ENCODE assay signal across 12 cellular contexts in the genomic region with DNA sequence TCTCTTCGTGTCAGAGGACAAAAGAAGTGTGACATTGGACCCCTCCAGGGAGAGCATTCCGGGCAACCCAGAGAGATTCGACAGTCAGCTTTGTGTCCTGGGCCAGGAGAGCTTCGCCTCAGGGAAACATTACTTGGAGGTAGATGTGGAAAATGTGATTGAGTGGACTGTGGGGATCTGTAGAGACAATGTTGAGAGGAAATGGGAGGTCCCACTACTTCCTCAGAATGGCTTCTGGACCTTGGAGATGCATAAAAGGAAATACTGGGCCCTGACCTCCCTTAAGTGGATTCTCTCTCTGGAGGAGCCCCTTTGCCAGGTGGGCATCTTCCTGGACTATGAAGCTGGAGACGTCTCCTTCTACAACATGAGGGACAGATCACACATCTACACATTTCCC. TPM values are rescaled to one million over a fixed set of nuclear protein-coding genes. Genes with fewer than 3 reads are reported as not detected.
A peak's percentile ranks its signal among the peaks of the same experiment; 100 is the strongest.
DNase-seq lines count a peak whose midpoint lies in the region; ATAC-seq and TF ChIP-seq lines count a peak whose summit lies in the region.
"Had no signal": no experiment of that assay in that cellular context is flagged by ENCODE, and none has a peak within 500 bp of the region (broad histone marks: within the 10 kb centered on the region; RNA-seq: fewer than 3 reads in every experiment).

No MANE protein-coding gene starts in this region.

- no peaks in the 10 kb centered on the region for H3K4me1 ChIP-seq in right cardiac atrium (ENCODE audit: control insufficient read depth, insufficient read depth, low read length)
- H3K4me1 ChIP-seq in gastroesophageal sphincter = peaks cover 0 to under 1% (median 0%) of the 10 kb centered on the region in 3 donors
- H3K4me1 ChIP-seq in right lobe of liver = no peaks in the 10 kb centered on the region
- H3K4me1 ChIP-seq: Caco-2 had no signal

- TF ChIP-seq POLR2A in gastroesophageal sphincter (IDR thresholded peaks at IDR 0.05) = no peak
- TF ChIP-seq POLR2A in right lobe of liver (IDR thresholded peaks at IDR 0.05) = no peak

- ATAC-seq in right cardiac atrium = peak; percentile 39 to 80
- ATAC-seq in Right ventricle myocardium superior (ENCODE audit: poor library complexity) = no peak
- no peak for ATAC-seq in HG02885 (IDR thresholded peaks at IDR 0.05; ENCODE audit: poor library complexity, unreplicated experiment)
- no peak for ATAC-seq in gastroesophageal sphincter
- no peak for ATAC-seq in right lobe of liver

- H3K36me3 ChIP-seq in gastroesophageal sphincter (peaks cover 0 to 60% of the 10 kb centered on the region in 2 donors), right lobe of liver (peaks cover 0 to under 1% (median 0%) of the 10 kb centered on the region in 4 donors)

- TF ChIP-seq CTCF in osteocyte (IDR thresholded peaks at IDR 0.05) (no peak), gastroesophageal sphincter (IDR thresholded peaks at IDR 0.05) (no peak), right lobe of liver (IDR thresholded peaks at IDR 0.05) (no peak)

- H3K4me3 Mint-ChIP-seq in osteocyte (ENCODE audit: unreplicated experiment) = no peak overlapping the region
- H3K4me3 Mint-ChIP-seq: CD4-positive, alpha-beta T cell; H9 had no signal

- H3K27ac Mint-ChIP-seq in osteocyte (ENCODE audit: unreplicated experiment) = peak overlapping the region; percentile 90
- H3K27ac Mint-ChIP-seq: CD4-positive, alpha-beta T cell had no signal

- no peak overlapping the region for H3K27ac ChIP-seq in right cardiac atrium (ENCODE audit: low read length)
- H3K27ac ChIP-seq in gastroesophageal sphincter = no peak overlapping the region
- H3K27ac ChIP-seq in right lobe of liver = no peak overlapping the region
- H3K27ac ChIP-seq: C4-2B had no signal

- TF ChIP-seq EP300 in gastroesophageal sphincter (IDR thresholded peaks at IDR 0.05) = no peak

- peaks cover 40% of the 10 kb centered on the region for H3K4me1 Mint-ChIP-seq in osteocyte (ENCODE audit: unreplicated experiment)
- H3K4me1 Mint-ChIP-seq: H9 had no signal

- WGBS in right cardiac atrium = 71% methylated on average over 5 of the region's 5 CpGs
- 80% methylated on average over 1 to 2 of the region's 5 CpGs for WGBS in gastroesophageal sphincter (ENCODE audit: low coverage in 1 of 2), 2 donors
- 86% methylated on average over 4 of the region's 5 CpGs for WGBS in right lobe of liver (ENCODE audit: insufficient coverage, low coverage, low lambda C conversion rate, missing lambda C conversion rate)

- H3K9me3 Mint-ChIP-seq in osteocyte (ENCODE audit: unreplicated experiment) = peaks cover 10% of the 10 kb centered on the region
- H3K9me3 Mint-ChIP-seq: CD4-positive, alpha-beta T cell had no signal

- no peak for DNase-seq in right cardiac atrium
- no peak for DNase-seq in Right ventricle myocardium superior
- DNase-seq in dermis blood vessel endothelial cell = peak; percentile 28
- DNase-seq in osteocyte (ENCODE audit: extremely low spot score, unreplicated experiment) = no peak
- DNase-seq in right lobe of liver = no peak
- DNase-seq: AML-193; Caco-2; CD4-positive, alpha-beta T cell; H9 had no signal

- intact Hi-C loops in right cardiac atrium (cut with DNase I) (no loop called here), Right ventricle myocardium superior (cut with DNase I) (no loop called here), right lobe of liver (cut with DNase I) (no loop called here)

- H3K4me3 ChIP-seq in right cardiac atrium (ENCODE audit: low read length) = no peak overlapping the region
- no peak overlapping the region for H3K4me3 ChIP-seq in gastroesophageal sphincter
- H3K4me3 ChIP-seq in right lobe of liver = no peak overlapping the region

- H3K27me3 ChIP-seq in right cardiac atrium (ENCODE audit: control insufficient read depth, insufficient read depth) (no peaks in the 10 kb centered on the region), gastroesophageal sphincter (no peaks in the 10 kb centered on the region), right lobe of liver (no peaks in the 10 kb centered on the region)

- no peaks in the 10 kb centered on the region for H3K27me3 Mint-ChIP-seq in osteocyte (ENCODE audit: unreplicated experiment)
- H3K27me3 Mint-ChIP-seq: CD4-positive, alpha-beta T cell had no signal

- no peaks in the 10 kb centered on the region for H3K9me3 ChIP-seq in right cardiac atrium (ENCODE audit: control insufficient read depth, low read length)
- no peaks in the 10 kb centered on the region for H3K9me3 ChIP-seq in gastroesophageal sphincter
- no peaks in the 10 kb centered on the region for H3K9me3 ChIP-seq in right lobe of liver

- H3K36me3 Mint-ChIP-seq in osteocyte (ENCODE audit: unreplicated experiment) = peaks cover 51% of the 10 kb centered on the region

RNA-seq across cellular contexts. Expression of a gene that starts 9.5 kb away (rescaled TPM):
- 10 to 100 TPM in 2 of 4 donors, 1 to 10 TPM in 2; 6.1 to 13.6 (median 9.1) TPM for total RNA-seq in right cardiac atrium
- 6.1 TPM for polyA plus RNA-seq in right cardiac atrium
- total RNA-seq in Right ventricle myocardium superior = 9.1 TPM
- total RNA-seq in dermis blood vessel endothelial cell = 16.9 and 20.3 TPM in 2 replicates
- total RNA-seq in osteocyte = 17.3 and 17.7 TPM in 2 replicates
- total RNA-seq in gastroesophageal sphincter = 10 to 100 TPM in 2 of 4 donors, 1 to 10 TPM in 2; 5.0 to 13.4 (median 8.2) TPM
- total RNA-seq in right lobe of liver = 10 to 100 TPM in 3 of 6 experiments, 1 to 10 TPM in 3; 5.2 to 13.8 (median 9.1) TPM

RNA-seq across cellular contexts. Expression of a gene that starts 27.0 kb away (rescaled TPM):
- total RNA-seq in right cardiac atrium (10 to 100 TPM; 17.1 to 26.3 (median 21.1) TPM), Right ventricle myocardium superior (12.5 TPM), dermis blood vessel endothelial cell (7.8 and 9.3 TPM in 2 replicates), osteocyte (27.0 and 27.7 TPM in 2 replicates), gastroesophageal sphincter (10 to 100 TPM; 14.7 to 23.9 (median 18.2) TPM), right lobe of liver (1 to 10 TPM; 3.6 to 8.3 (median 5.2) TPM)
- polyA plus RNA-seq in right cardiac atrium = 10.9 TPM

RNA-seq across cellular contexts. Expression of a gene that starts 28.7 kb away (rescaled TPM):
- 10 to 100 TPM in 3 of 4 donors, 1 to 10 TPM in 1; 6.8 to 11.2 (median 10.7) TPM for total RNA-seq in right cardiac atrium
- polyA plus RNA-seq in right cardiac atrium = 4.4 TPM
- total RNA-seq in Right ventricle myocardium superior = 9.0 TPM
- total RNA-seq in dermis blood vessel endothelial cell = 21.7 and 25.0 TPM in 2 replicates
- 17.1 and 21.1 TPM in 2 replicates for total RNA-seq in osteocyte
- 10 to 100 TPM in 1 of 4 donors, 1 to 10 TPM in 3; 7.5 to 14.3 (median 8.2) TPM for total RNA-seq in gastroesophageal sphincter
- 10 to 100 TPM in 4 of 6 experiments, 1 to 10 TPM in 2; 9.0 to 15.9 (median 10.6) TPM for total RNA-seq in right lobe of liver

RNA-seq across cellular contexts. Expression of a gene that starts 47.9 kb away (rescaled TPM):
- 10 to 100 TPM in 1 of 4 donors, 1 to 10 TPM in 3; 5.5 to 10.3 (median 7.8) TPM for total RNA-seq in right cardiac atrium
- polyA plus RNA-seq in right cardiac atrium = 4.7 TPM
- 4.9 TPM for total RNA-seq in Right ventricle myocardium superior
- 13.8 and 15.0 TPM in 2 replicates for total RNA-seq in dermis blood vessel endothelial cell
- 27.8 and 32.0 TPM in 2 replicates for total RNA-seq in osteocyte
- total RNA-seq in gastroesophageal sphincter = 10 to 100 TPM in 1 of 4 donors, 1 to 10 TPM in 3; 6.3 to 16.3 (median 7.1) TPM
- 1 to 10 TPM; 1.9 to 5.3 (median 3.7) TPM for total RNA-seq in right lobe of liver

Comparison
In these comparisons a context has a peak if more than half of its experiments do, and no peak if none do; other contexts are left out.
1. ATAC-seq: peak in right cardiac atrium (2 of 2); none in Right ventricle myocardium superior (single experiment), HG02885 (single experiment), gastroesophageal sphincter (single experiment) and right lobe of liver (0 of 4).